ENCODE assay signal across 14 cellular contexts in the genomic region with DNA sequence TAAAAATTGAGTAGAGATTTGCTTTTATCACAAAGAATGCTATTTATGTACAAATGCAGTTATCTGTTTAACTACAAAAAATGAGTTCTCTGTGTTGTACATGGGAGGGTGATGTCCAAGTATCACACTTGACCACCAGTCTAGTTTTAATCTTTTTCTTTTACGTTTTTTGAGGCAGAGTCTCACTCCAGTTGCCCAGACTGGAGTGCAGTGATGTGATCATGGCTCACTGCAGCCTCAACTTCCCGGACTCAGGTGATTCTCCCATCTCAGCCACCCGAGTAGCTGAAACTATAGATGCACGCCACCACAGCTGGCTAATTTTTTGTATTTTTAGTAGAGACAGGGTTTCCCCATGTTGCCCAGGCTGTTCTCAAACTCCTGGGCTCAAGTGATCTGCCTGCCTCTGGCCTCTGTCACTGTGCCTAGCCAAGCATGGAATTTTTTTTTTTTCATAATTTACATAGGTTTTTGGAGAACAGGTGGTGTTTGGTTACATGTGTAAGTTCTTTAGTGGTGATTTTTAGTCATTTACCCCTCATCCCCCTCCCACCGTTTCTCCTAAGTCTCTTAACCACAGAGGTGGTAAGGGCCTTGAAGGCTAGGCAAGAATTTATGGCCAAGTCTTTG. TPM values are rescaled to one million over a fixed set of nuclear protein-coding genes. Genes with fewer than 3 reads are reported as not detected.
DNase-seq lines count a peak whose midpoint lies in the region; ATAC-seq lines count a peak whose summit lies in the region.
"Had no signal": no experiment of that assay in that cellular context is flagged by ENCODE, and none has a peak within 500 bp of the region (broad histone marks: within the 10 kb centered on the region; RNA-seq: fewer than 3 reads in every experiment).

No MANE protein-coding gene starts in this region.

- intact Hi-C loops in activated CD4-positive, alpha-beta T cell treated with anti-CD3 and anti-CD28 coated beads, Interleukin-2, amount 10 ng/mL, durations not matched to agents 24 days and 14 days (cut with micrococcal nuclease), result no loop called here
- intact Hi-C loops in right cardiac atrium (cut with DNase I), result loop anchor here in 1 of 4 donors (10.0 kb wide), 1 partner anchor 79 kb away; no protein-coding TSS in a partner anchor

- 88% methylated on average over 5 of the region's 5 CpGs for WGBS in right cardiac atrium

- DNase-seq in NCI-H2171 treated with DMSO at 0.1 percent for 48 hours (lab: John Stamatoyannopoulos, UW) (peak; percentile 60), D341Med (ENCODE audit: low spot score) (no peak), right cardiac atrium (no peak)
- no peak for DNase-seq in activated CD4-positive, alpha-beta T cell treated with anti-CD3 and anti-CD28 coated beads, Interleukin-2, amount 10 ng/mL, durations not matched to agents 24 days and 14 days
- no peak for DNase-seq in activated CD8-positive, alpha-beta memory T cell treated with anti-CD3 and anti-CD28 coated beads for 24 hours
- DNase-seq: NCI-H187 treated with DMSO at 0.1 percent for 48 hours, Peyer's patch had no signal

- no peak overlapping the region for H3K4me3 ChIP-seq in right cardiac atrium (ENCODE audit: low read length)
- H3K4me3 ChIP-seq: breast epithelium, Peyer's patch had no signal

- no peak overlapping the region for H3K4me3 Mint-ChIP-seq in activated CD4-positive, alpha-beta T cell treated with anti-CD3 and anti-CD28 coated beads, Interleukin-2, amount 10 ng/mL, durations not matched to agents 24 days and 14 days
- H3K4me3 Mint-ChIP-seq: activated T-helper 1 cell treated with anti-CD3 and anti-CD28 coated beads, Interleukin-12 subunit alpha, Interleukin-12 subunit beta, Interleukin-2, Interleukin-4 antibody, amounts not matched to agents 30 ng/mL and 10 ng/mL and 1 ng/mL, durations not matched to agents 14 hours and 24 hours and 36 hours had no signal

- H3K27me3 ChIP-seq in right cardiac atrium (ENCODE audit: control insufficient read depth, insufficient read depth), result no peaks in the 10 kb centered on the region
- H3K27me3 ChIP-seq: Peyer's patch had no signal

- H3K27ac Mint-ChIP-seq in activated CD4-positive, alpha-beta T cell treated with anti-CD3 and anti-CD28 coated beads, Interleukin-2, amount 10 ng/mL, durations not matched to agents 24 days and 14 days, result no peak overlapping the region
- H3K27ac Mint-ChIP-seq: activated T-helper 1 cell treated with anti-CD3 and anti-CD28 coated beads, Interleukin-12 subunit alpha, Interleukin-12 subunit beta, Interleukin-2, Interleukin-4 antibody, amounts not matched to agents 30 ng/mL and 10 ng/mL and 1 ng/mL, durations not matched to agents 14 hours and 24 hours and 36 hours had no signal

- H3K9me3 ChIP-seq in right cardiac atrium (ENCODE audit: control insufficient read depth, low read length), result no peaks in the 10 kb centered on the region
- H3K9me3 ChIP-seq: breast epithelium, Peyer's patch had no signal

- no peaks in the 10 kb centered on the region for H3K27me3 Mint-ChIP-seq in activated CD4-positive, alpha-beta T cell treated with anti-CD3 and anti-CD28 coated beads, Interleukin-2, amount 10 ng/mL, durations not matched to agents 24 days and 14 days

- no peaks in the 10 kb centered on the region for H3K9me3 Mint-ChIP-seq in activated CD4-positive, alpha-beta T cell treated with anti-CD3 and anti-CD28 coated beads, Interleukin-2, amount 10 ng/mL, durations not matched to agents 24 days and 14 days
- H3K9me3 Mint-ChIP-seq: activated T-helper 1 cell treated with anti-CD3 and anti-CD28 coated beads, Interleukin-12 subunit alpha, Interleukin-12 subunit beta, Interleukin-2, Interleukin-4 antibody, amounts not matched to agents 30 ng/mL and 10 ng/mL and 1 ng/mL, durations not matched to agents 14 hours and 24 hours and 36 hours had no signal

- H3K4me1 Mint-ChIP-seq in activated CD4-positive, alpha-beta T cell treated with anti-CD3 and anti-CD28 coated beads, Interleukin-2, amount 10 ng/mL, durations not matched to agents 24 days and 14 days, result no peaks in the 10 kb centered on the region

- ATAC-seq in GM18520 (IDR thresholded peaks at IDR 0.05; ENCODE audit: unreplicated experiment), result peak; percentile 59
- ATAC-seq in GM21447 (IDR thresholded peaks at IDR 0.05; ENCODE audit: unreplicated experiment), result peak; percentile 82
- peak; percentile 75 for ATAC-seq in HG03039 (IDR thresholded peaks at IDR 0.05; ENCODE audit: unreplicated experiment)
- no peak for ATAC-seq in right cardiac atrium

- no peak overlapping the region for H3K27ac ChIP-seq in right cardiac atrium (ENCODE audit: low read length)
- H3K27ac ChIP-seq: breast epithelium, C4-2B, Peyer's patch had no signal

- H3K4me1 ChIP-seq in right cardiac atrium (ENCODE audit: control insufficient read depth, insufficient read depth, low read length), result no peaks in the 10 kb centered on the region
- H3K4me1 ChIP-seq: breast epithelium, Peyer's patch had no signal

- no peaks in the 10 kb centered on the region for H3K36me3 Mint-ChIP-seq in activated CD4-positive, alpha-beta T cell treated with anti-CD3 and anti-CD28 coated beads, Interleukin-2, amount 10 ng/mL, durations not matched to agents 24 days and 14 days (ENCODE audit: low read depth)

RNA-seq across cellular contexts. Expression of gene RPA4, which starts 47.9 kb away (rescaled TPM):
- total RNA-seq in activated CD4-positive, alpha-beta T cell treated with anti-CD3 and anti-CD28 coated beads, Interleukin-2, amount 10 ng/mL, durations not matched to agents 24 days and 14 days, result 0.68 and 0.78 TPM in 2 replicates
- total RNA-seq in right cardiac atrium, result under 1 TPM; 0.14 to 0.45 (median 0.32) TPM
- 0.09 TPM for polyA plus RNA-seq in right cardiac atrium
- total RNA-seq: epithelial cell of proximal tubule had no signal

Comparison
In these comparisons a context has a peak if more than half of its experiments do, and no peak if none do; other contexts are left out.
1. ATAC-seq: peak in GM18520 (single experiment), GM21447 (single experiment) and HG03039 (single experiment); none in right cardiac atrium (0 of 2).